Comparison of ENCODE assay signal across 8 cellular contexts in genomic region chr17:1455291-1455747, GRCh38. TPM values are rescaled to one million over a fixed set of nuclear protein-coding genes. Genes with fewer than 3 reads are reported as not detected.
DNase-seq lines count a peak whose midpoint lies in the region; ATAC-seq and TF ChIP-seq lines count a peak whose summit lies in the region.

No MANE protein-coding gene starts in this region.

- peak overlapping the region; percentile 100 for H3K4me3 ChIP-seq in A673 (ENCODE audit: low read depth, low read length, poor library complexity, severe bottlenecking)
- H3K4me3 ChIP-seq in effector memory CD4-positive, alpha-beta T cell (ENCODE audit: insufficient read depth, low read depth, low read length, poor library complexity, severe bottlenecking): peak overlapping the region; percentile 98

- peaks cover 44% of the 10 kb centered on the region for H3K4me1 Mint-ChIP-seq in stimulated activated naive CD8-positive, alpha-beta T cell treated with anti-CD3 and anti-CD28 coated beads, Interleukin-15, Interleukin-2, amounts not matched to agents 100 ng/mL and 50 ng/mL, for 24 hours (ENCODE audit: low read depth)

- no peaks in the 10 kb centered on the region for H3K27me3 ChIP-seq in A673 (replicated peaks; ENCODE audit: insufficient read depth, low read depth, low read length, poor library complexity)
- H3K27me3 ChIP-seq in effector memory CD4-positive, alpha-beta T cell (replicated peaks; ENCODE audit: control insufficient read depth, insufficient read depth, low read length, poor library complexity, severe bottlenecking): no peaks in the 10 kb centered on the region

- H3K36me3 Mint-ChIP-seq in stimulated activated naive CD8-positive, alpha-beta T cell treated with anti-CD3 and anti-CD28 coated beads, Interleukin-15, Interleukin-2, amounts not matched to agents 100 ng/mL and 50 ng/mL, for 24 hours (ENCODE audit: low read depth): peaks cover 26% of the 10 kb centered on the region

- H3K27ac Mint-ChIP-seq in stimulated activated naive CD8-positive, alpha-beta T cell treated with anti-CD3 and anti-CD28 coated beads, Interleukin-15, Interleukin-2, amounts not matched to agents 100 ng/mL and 50 ng/mL, for 24 hours: peak overlapping the region; percentile 79

- H3K9me3 Mint-ChIP-seq in stimulated activated naive CD8-positive, alpha-beta T cell treated with anti-CD3 and anti-CD28 coated beads, Interleukin-15, Interleukin-2, amounts not matched to agents 100 ng/mL and 50 ng/mL, for 24 hours: no peaks in the 10 kb centered on the region

- H3K27me3 Mint-ChIP-seq in stimulated activated naive CD8-positive, alpha-beta T cell treated with anti-CD3 and anti-CD28 coated beads, Interleukin-15, Interleukin-2, amounts not matched to agents 100 ng/mL and 50 ng/mL, for 24 hours: peaks cover 13% of the 10 kb centered on the region

- H3K9me3 ChIP-seq in A673 (ENCODE audit: low read depth, low read length, poor library complexity, severe bottlenecking): no peaks in the 10 kb centered on the region
- H3K9me3 ChIP-seq in effector memory CD4-positive, alpha-beta T cell (ENCODE audit: control insufficient read depth, low read length): no peaks in the 10 kb centered on the region

- H3K36me3 ChIP-seq in A673 (ENCODE audit: insufficient read depth, low read length, poor library complexity, severe bottlenecking): peaks cover 15% of the 10 kb centered on the region
- no peaks in the 10 kb centered on the region for H3K36me3 ChIP-seq in effector memory CD4-positive, alpha-beta T cell (ENCODE audit: control insufficient read depth, insufficient read depth, low read length)

- POLR2A ChIA-PET in A673 (lab: Charles Lee; ENCODE audit: low non-redundant PET): no interaction called here

- no TSS peak for BruUV-seq in A673 (replicated peaks; lab: Mats Ljungman, UMichigan)

- intact Hi-C loops in A673 (cut with micrococcal nuclease; ENCODE audit: unreplicated experiment): loop anchor here (10.0 kb wide), 1 partner anchor 91 kb away; no protein-coding TSS in a partner anchor

- TF ChIP-seq CTCF in A673 (conservative IDR thresholded peaks at IDR 0.05; ENCODE audit: low read depth, low read length): peak; percentile 42; the same call in 1 of the 2 replicates
- peak; percentile 74 for TF ChIP-seq CTCF in GM12873 (IDR thresholded peaks at IDR 0.05; ENCODE audit: insufficient read depth, low read depth, low read length, missing control alignments)

- peak; percentile 74 for DNase-seq in A673 (ENCODE audit: low spot score)
- peak; percentile 16 for DNase-seq in NCI-H1105 (lab: John Stamatoyannopoulos, UW)
- peak; percentile 11 to 37 for DNase-seq in activated CD4-positive, alpha-beta T cell treated with anti-CD3 and anti-CD28 coated beads for 4 hours
- DNase-seq in effector memory CD4-positive, alpha-beta T cell: peak in 1 of 3 donors; percentile 23
- peak; percentile 72 to 76 for DNase-seq in lung microvascular endothelial cell (ENCODE audit: low read depth in 2 of 2)

- peak; percentile 31 for ATAC-seq in HG02763 (IDR thresholded peaks at IDR 0.05; ENCODE audit: unreplicated experiment)

- CTCF ChIA-PET in A673 (lab: Charles Lee): interaction anchor here (0.6 to 1.9 kb wide), 2 partner anchors 61 to 475 kb away, joined by 4 to 9 read pairs; partner anchors contain the start of gene INPP5K

- H3K4me3 Mint-ChIP-seq in stimulated activated naive CD8-positive, alpha-beta T cell treated with anti-CD3 and anti-CD28 coated beads, Interleukin-15, Interleukin-2, amounts not matched to agents 100 ng/mL and 50 ng/mL, for 24 hours: peak overlapping the region; percentile 93

- peak overlapping the region; percentile 99 for H3K27ac ChIP-seq in A673 (ENCODE audit: low read depth, low read length, poor library complexity, severe bottlenecking)
- H3K27ac ChIP-seq in effector memory CD4-positive, alpha-beta T cell (ENCODE audit: insufficient read depth, low read length, poor library complexity, severe bottlenecking): peak overlapping the region; percentile 96

- peaks cover 6% of the 10 kb centered on the region for H3K4me1 ChIP-seq in A673 (ENCODE audit: insufficient read depth, low read length, poor library complexity, severe bottlenecking)
- peaks cover 16% of the 10 kb centered on the region for H3K4me1 ChIP-seq in effector memory CD4-positive, alpha-beta T cell (ENCODE audit: control insufficient read depth, insufficient read depth, low read length, poor library complexity, severe bottlenecking)

RNA-seq across cellular contexts. Expression of gene CRK, which starts 0.7 kb away (rescaled TPM):
- total RNA-seq in A673 (2021) (85.9 and 86.5 TPM in 2 replicates), lung microvascular endothelial cell (81.7 and 95.8 TPM in 2 replicates)

RNA-seq across cellular contexts. Expression of gene MYO1C, which starts 37.2 kb away (rescaled TPM):
- total RNA-seq in A673 (2021) (101 and 103 TPM in 2 replicates), lung microvascular endothelial cell (113 and 134 TPM in 2 replicates)

RNA-seq across cellular contexts. Expression of gene YWHAE, which starts 55.3 kb away (rescaled TPM):
- total RNA-seq in A673 (2021) (1,404 and 1,447 TPM in 2 replicates), lung microvascular endothelial cell (302 and 318 TPM in 2 replicates)
